ENCODE assay signal across 9 cellular contexts in genomic region chr11:120168960-120169681, GRCh38. TPM values are rescaled to one million over a fixed set of nuclear protein-coding genes. Genes with fewer than 3 reads are reported as not detected.
DNase-seq lines count a peak whose midpoint lies in the region; ATAC-seq, FAIRE-seq and TF ChIP-seq lines count a peak whose summit lies in the region.
"Had no signal": no experiment of that assay in that cellular context is flagged by ENCODE, and none has a peak within 500 bp of the region (broad histone marks: within the 10 kb centered on the region; RNA-seq: fewer than 3 reads in every experiment).

No MANE protein-coding gene starts in this region.

- POLR2A ChIA-PET in Caco-2 (lab: Charles Lee), result no interaction called here

- no peak for TF ChIP-seq POLR2A in adrenal gland (IDR thresholded peaks at IDR 0.05)

- H3K9me3 Mint-ChIP-seq in Caco-2 (ENCODE audit: unreplicated experiment), result peaks cover 19% of the 10 kb centered on the region

- H3K4me3 ChIP-seq in Caco-2 (ENCODE audit: low read depth, low read length) (peak overlapping the region; percentile 68), adrenal gland (peak overlapping the region in 3 of 4 donors; percentile 20 to 70 (median 30)), upper lobe of right lung (peak overlapping the region; percentile 55)

- H3K4me1 Mint-ChIP-seq in Caco-2 (ENCODE audit: low read depth, unreplicated experiment), result no peaks in the 10 kb centered on the region

- H3K36me3 Mint-ChIP-seq in Caco-2 (ENCODE audit: insufficient read depth, unreplicated experiment), result no peaks in the 10 kb centered on the region

- 2 to 4% (median 2%) methylated on average over 27 to 71 of the region's 71 CpGs; no CpG with 5 or more reads in 1 of the 4 donors for WGBS in adrenal gland, 4 donors

- H3K27me3 Mint-ChIP-seq in Caco-2 (ENCODE audit: insufficient read depth, unreplicated experiment), result peaks cover 29% of the 10 kb centered on the region

- H3K27ac ChIP-seq in adrenal gland (peak overlapping the region in 1 of 5 donors; percentile 25), upper lobe of right lung (no peak overlapping the region)

- intact Hi-C loops in Caco-2 (cut with micrococcal nuclease; ENCODE audit: unreplicated experiment), result loop anchor here (1.0 kb wide), 1 partner anchor 503 kb away; no protein-coding TSS in a partner anchor
- intact Hi-C loops in adrenal gland (cut with DNase I), result loop anchor here in 1 of 2 donors (10.0 kb wide), 1 partner anchor 504 kb away; no protein-coding TSS in a partner anchor
- intact Hi-C loops in left ventricle myocardium superior (cut with micrococcal nuclease), result no loop called here
- intact Hi-C loops in upper lobe of right lung (cut with DNase I), result no loop called here

- H3K27me3 ChIP-seq in Caco-2 (replicated peaks; ENCODE audit: control insufficient read depth, insufficient read depth, low read length) (no peaks in the 10 kb centered on the region), adrenal gland (no peaks in the 10 kb centered on the region), upper lobe of right lung (peaks cover 42% of the 10 kb centered on the region)

- H3K4me3 Mint-ChIP-seq in Caco-2 (ENCODE audit: unreplicated experiment), result peak overlapping the region; percentile 83

- BruUV-seq in Caco-2 (replicated peaks; lab: Mats Ljungman, UMichigan), result no TSS peak

- TF ChIP-seq CTCF in Caco-2 (IDR thresholded peaks at IDR 0.05; ENCODE audit: insufficient read depth in 1 of 2, low read depth in 1 of 2, low read length in 1 of 2, severe bottlenecking in 1 of 2, unreplicated experiment in 1 of 2), result peak; percentile 76 to 99
- peak; percentile 46 to 96 (median 70) for TF ChIP-seq CTCF in adrenal gland (IDR thresholded peaks at IDR 0.05)
- peak; percentile 84 for TF ChIP-seq CTCF in upper lobe of right lung (IDR thresholded peaks at IDR 0.05)

- H3K4me1 ChIP-seq in Caco-2 (peaks cover 8% of the 10 kb centered on the region), adrenal gland (replicated peaks in 1 of 2) (peaks cover 5 to 16% of the 10 kb centered on the region in 2 donors), upper lobe of right lung (peaks cover 11% of the 10 kb centered on the region)

- peak; percentile 91 for ATAC-seq in SK-N-SH treated with all-trans-retinoic acid at 6 μM for 48 hours
- peak; percentile 94 for ATAC-seq in left ventricle myocardium superior
- peak; percentile 95 for ATAC-seq in upper lobe of right lung

- peak overlapping the region; percentile 42 for H3K27ac Mint-ChIP-seq in Caco-2 (ENCODE audit: unreplicated experiment)

- CTCF ChIA-PET in Caco-2 (lab: Charles Lee), result interaction anchor here (0.6 to 2.9 kb wide), 26 partner anchors 11 to 527 kb away, joined by 3 to 14 read pairs (median 4); partner anchors contain the start of gene TRIM29

- H3K36me3 ChIP-seq in Caco-2 (ENCODE audit: control insufficient read depth, insufficient read depth, low read length) (no peaks in the 10 kb centered on the region), adrenal gland (replicated peaks in 1 of 2) (no peaks in the 10 kb centered on the region), upper lobe of right lung (no peaks in the 10 kb centered on the region)

- H3K9me3 ChIP-seq in Caco-2 (peaks cover 4% of the 10 kb centered on the region; the same call in 1 of the 2 replicates), adrenal gland (replicated peaks in 1 of 3) (peaks cover 0 to 5% (median 0%) of the 10 kb centered on the region in 3 donors), upper lobe of right lung (no peaks in the 10 kb centered on the region)

- DNase-seq in Caco-2, result peak; percentile 79 to 94
- peak; percentile 61 for DNase-seq in HTR-8/SVneo (ENCODE audit: insufficient read length, low spot score)
- DNase-seq in adrenal gland, result peak in 6 of 7 donors; percentile 61 to 72 (median 69)
- DNase-seq in left ventricle myocardium superior, result peak; percentile 81
- peak; percentile 61 for DNase-seq in pons (ENCODE audit: low spot score)
- peak; percentile 83 for DNase-seq in upper lobe of right lung
- DNase-seq in GM19240 (ENCODE audit: insufficient read length, low spot score), result no peak

- peak; percentile 81 for FAIRE-seq in HTR-8/SVneo (lab: Jason Lieb, UNC)

TF ChIP-seq in SK-N-SH treated with all-trans-retinoic acid at 6 μM for 48 hours, 23 proteins besides CTCF, POLR2A, EP300 and RAD21:
- TF ChIP-seq ZNF8 (CRISPR knock-in tag; IDR thresholded peaks at IDR 0.05) (no peak), BACH2 (CRISPR knock-in tag; IDR thresholded peaks at IDR 0.05; ENCODE audit: borderline replicate concordance) (no peak), TCF4 (CRISPR knock-in tag; IDR thresholded peaks at IDR 0.05; ENCODE audit: borderline replicate concordance) (no peak), ZNF70 (CRISPR knock-in tag; IDR thresholded peaks at IDR 0.05) (no peak), CSDC2 (CRISPR knock-in tag; IDR thresholded peaks at IDR 0.05) (no peak), ZNF565 (CRISPR knock-in tag; conservative IDR thresholded peaks at IDR 0.05; ENCODE audit: low read depth) (no peak), PATZ1 (CRISPR knock-in tag; IDR thresholded peaks at IDR 0.05; ENCODE audit: borderline replicate concordance) (no peak), OSR1 (CRISPR knock-in tag; IDR thresholded peaks at IDR 0.05) (no peak), POU6F1 (CRISPR knock-in tag; IDR thresholded peaks at IDR 0.05; ENCODE audit: borderline replicate concordance, low read depth) (no peak), ESRRG (CRISPR knock-in tag; IDR thresholded peaks at IDR 0.05) (no peak), RARB (CRISPR knock-in tag; IDR thresholded peaks at IDR 0.05) (no peak), GLIS3 (CRISPR knock-in tag; IDR thresholded peaks at IDR 0.05) (no peak), ISL1 (CRISPR knock-in tag; IDR thresholded peaks at IDR 0.05) (no peak), ZFP30 (CRISPR knock-in tag; IDR thresholded peaks at IDR 0.05) (no peak), TOX (CRISPR knock-in tag; IDR thresholded peaks at IDR 0.05; ENCODE audit: borderline replicate concordance) (no peak), ZC3H10 (CRISPR knock-in tag; IDR thresholded peaks at IDR 0.05) (no peak), ZFP3 (CRISPR knock-in tag; IDR thresholded peaks at IDR 0.05) (no peak), SNAI2 (CRISPR knock-in tag; IDR thresholded peaks at IDR 0.05) (no peak), PPARA (CRISPR knock-in tag; IDR thresholded peaks at IDR 0.05; ENCODE audit: borderline replicate concordance) (no peak)

RNA-seq across cellular contexts. Expression of gene TRIM29, which starts 31.2 kb away (rescaled TPM):
- total RNA-seq in Caco-2 (2022) (4.3 TPM in 2 replicates), adrenal gland (1 to 10 TPM in 3 of 8 donors, under 1 TPM in 2, not detected in 3; 0.24 to 4.3 (median 1.1) TPM), left ventricle myocardium superior (0.50 TPM), upper lobe of right lung (3.4 TPM)
- 1 to 10 TPM in 2 of 3 donors, under 1 TPM in 1; 0.70 to 2.6 (median 1.2) TPM for polyA plus RNA-seq in adrenal gland
- total RNA-seq: T-helper 1 cell treated with Interleukin-12 subunit alpha and Interleukin-12 subunit beta and Interleukin-4 antibody, amounts not matched to agents 30 ng/mL and 1 ng/mL, for 36 hours had no signal

RNA-seq across cellular contexts. Expression of gene OAF, which starts 41.7 kb away (rescaled TPM):
- total RNA-seq in Caco-2 (2022), result 30.3 and 31.3 TPM in 2 replicates
- 100 to 1,000 TPM in 7 of 8 donors, 10 to 100 TPM in 1; 98.6 to 253 (median 182) TPM for total RNA-seq in adrenal gland
- 100 to 1,000 TPM in 1 of 3 donors, 10 to 100 TPM in 2; 67.7 to 105 (median 69.9) TPM for polyA plus RNA-seq in adrenal gland
- total RNA-seq in left ventricle myocardium superior, result 27.9 TPM
- total RNA-seq in upper lobe of right lung, result 19.8 TPM
